Comparison of ENCODE assay signal across 17 cellular contexts in the genomic region with DNA sequence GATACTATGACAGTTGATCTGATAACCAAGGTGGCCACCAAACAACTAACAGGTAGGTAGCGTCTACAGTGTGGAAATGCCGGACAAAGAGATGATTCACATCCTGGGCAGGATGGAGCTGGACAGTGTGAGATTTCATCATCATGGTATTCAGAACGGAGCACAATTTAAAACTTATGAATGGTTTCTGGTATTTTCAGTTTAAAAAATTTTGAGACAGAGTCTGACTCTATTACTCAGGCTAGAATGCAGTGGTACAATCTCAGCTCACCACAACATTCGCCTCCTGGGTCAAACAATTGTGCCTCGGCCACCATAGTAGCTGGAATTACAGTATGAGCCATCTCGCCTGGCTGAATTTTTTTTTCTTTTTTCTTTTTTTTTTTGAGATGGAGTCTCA. TPM values are rescaled to one million over a fixed set of nuclear protein-coding genes. Genes with fewer than 3 reads are reported as not detected.
A peak's percentile ranks its signal among the peaks of the same experiment; 100 is the strongest.
DNase-seq lines count a peak whose midpoint lies in the region; ATAC-seq, FAIRE-seq and TF ChIP-seq lines count a peak whose summit lies in the region.
"Had no signal": no experiment of that assay in that cellular context is flagged by ENCODE, and none has a peak within 500 bp of the region (broad histone marks: within the 10 kb centered on the region; RNA-seq: fewer than 3 reads in every experiment).

No MANE protein-coding gene starts in this region.

- in situ Hi-C loops in GM13977 (cut with MboI; ENCODE audit: low pct_unique_long_range_greater_than_20kb, low sequenced_read_pairs, unreplicated experiment), result no loop called here

- H3K9me3 Mint-ChIP-seq in progenitor cell of endocrine pancreas (ENCODE audit: low read depth), result peaks cover 7% of the 10 kb centered on the region
- H3K9me3 Mint-ChIP-seq: T-cell had no signal

- TF ChIP-seq CTCF in bronchial epithelial cell (IDR thresholded peaks at IDR 0.05; ENCODE audit: insufficient read depth, low read length, severe bottlenecking) (no peak), progenitor cell of endocrine pancreas (IDR thresholded peaks at IDR 0.05; ENCODE audit: unreplicated experiment) (no peak), GM13977 (IDR thresholded peaks at IDR 0.05; ENCODE audit: extremely low read depth, insufficient read depth, missing control alignments) (no peak)

- DNase-seq in Daoy (ENCODE audit: low read depth) (peak; percentile 6), NCI-H226 (peak; percentile 62), bronchial epithelial cell (ENCODE audit: low read depth) (peak; percentile 84), glomerular visceral epithelial cell (ENCODE audit: extremely low spot score) (peak; percentile 17), progenitor cell of endocrine pancreas (ENCODE audit: low spot score, unreplicated experiment) (no peak), GM13977 (ENCODE audit: low spot score) (no peak), NCI-H2196 (lab: John Stamatoyannopoulos, UW; ENCODE audit: unreplicated experiment) (no peak)
- DNase-seq: activated B cell treated with CpG ODN at 0.5 μM for 24 hours; activated effector memory CD4-positive, alpha-beta T cell treated with anti-CD3 and anti-CD28 coated beads, Interleukin-2, amount 50 U/mL, for 16 hours; anterior cingulate cortex; Karpas-422; naive thymus-derived CD8-positive, alpha-beta T cell; NCI-H1694; NCI-H510A; OCI-M1; T-cell had no signal

- ATAC-seq in GM19324 (IDR thresholded peaks at IDR 0.05; ENCODE audit: low FRiP score, unreplicated experiment), result no peak
- ATAC-seq: naive thymus-derived CD8-positive, alpha-beta T cell; T-cell had no signal

- no peak overlapping the region for H3K4me3 ChIP-seq in bronchial epithelial cell (ENCODE audit: low read depth, low read length)

- FAIRE-seq in bronchial epithelial cell (lab: Jason Lieb, UNC), result no peak

- H3K4me1 Mint-ChIP-seq in progenitor cell of endocrine pancreas (ENCODE audit: low read depth), result no peaks in the 10 kb centered on the region
- H3K4me1 Mint-ChIP-seq: activated B cell treated with CpG ODN at 0.5 μM for 24 hours, T-cell had no signal

- peaks cover 7% of the 10 kb centered on the region for H3K36me3 Mint-ChIP-seq in progenitor cell of endocrine pancreas (ENCODE audit: insufficient read depth)

- H3K27me3 ChIP-seq in bronchial epithelial cell (ENCODE audit: control insufficient read depth, insufficient read depth, low read length), result no peaks in the 10 kb centered on the region

- H3K36me3 ChIP-seq in bronchial epithelial cell (ENCODE audit: control insufficient read depth, insufficient read depth, low read length), result no peaks in the 10 kb centered on the region

- no peaks in the 10 kb centered on the region for H3K27me3 Mint-ChIP-seq in progenitor cell of endocrine pancreas
- H3K27me3 Mint-ChIP-seq: activated B cell treated with CpG ODN at 0.5 μM for 24 hours; naive thymus-derived CD8-positive, alpha-beta T cell; T-cell had no signal

- no peak overlapping the region for H3K4me3 Mint-ChIP-seq in progenitor cell of endocrine pancreas (ENCODE audit: low read depth)
- H3K4me3 Mint-ChIP-seq: activated B cell treated with CpG ODN at 0.5 μM for 24 hours; naive thymus-derived CD8-positive, alpha-beta T cell; T-cell had no signal

- no peak overlapping the region for H3K27ac Mint-ChIP-seq in progenitor cell of endocrine pancreas
- H3K27ac Mint-ChIP-seq: activated B cell treated with CpG ODN at 0.5 μM for 24 hours; naive thymus-derived CD8-positive, alpha-beta T cell; T-cell had no signal

RNA-seq across cellular contexts. Expression of gene CEP57L1, which starts 43.8 kb away (rescaled TPM):
- total RNA-seq in Daoy (2014; rRNA removed; shearing (Covaris generic)), result 25.3 and 40.3 TPM in 2 replicates
- 9.7 and 11.9 TPM in 2 replicates for total RNA-seq in bronchial epithelial cell
- 11.4 and 12.3 TPM in 2 replicates for total RNA-seq in progenitor cell of endocrine pancreas

RNA-seq across cellular contexts. Expression of gene SESN1, which starts 44.5 kb away (rescaled TPM):
- total RNA-seq in Daoy (2014; rRNA removed; shearing (Covaris generic)), result 4.2 and 5.3 TPM in 2 replicates
- total RNA-seq in bronchial epithelial cell (18.4 and 18.9 TPM in 2 replicates), progenitor cell of endocrine pancreas (23.9 and 31.0 TPM in 2 replicates)

Comparison
In these comparisons a context has a peak if more than half of its experiments do, and no peak if none do; other contexts are left out.
1. DNase-seq: peak in Daoy (single experiment), NCI-H226 (single experiment), bronchial epithelial cell (single experiment) and glomerular visceral epithelial cell (single experiment); none in progenitor cell of endocrine pancreas (single experiment), GM13977 (single experiment) and NCI-H2196 (single experiment).